1 cellular context compared by ENCODE assay signal in genomic region chr17:37541880-37542675, GRCh38.
TF ChIP-seq lines count a peak whose summit lies in the region.

No MANE protein-coding gene starts in this region.

TF ChIP-seq in H1, 55 proteins besides CTCF, POLR2A, EP300 and RAD21:
- TF ChIP-seq CTBP2 (IDR thresholded peaks at IDR 0.05; ENCODE audit: borderline replicate concordance, insufficient read depth, insufficient read length, low read length) (no peak), TAF1 (IDR thresholded peaks at IDR 0.05; ENCODE audit: low read depth, low read length) (no peak), NRF1 (IDR thresholded peaks at IDR 0.05; ENCODE audit: low read depth, low read length) (no peak), FOSL1 (IDR thresholded peaks at IDR 0.05; ENCODE audit: insufficient read depth, low read depth, low read length) (no peak), HDAC2 (IDR thresholded peaks at IDR 0.05; ENCODE audit: borderline replicate concordance in 1 of 2, low read depth in 2 of 2, low read length in 2 of 2) (no peak), TEAD4 (IDR thresholded peaks at IDR 0.05; ENCODE audit: low read depth, low read length) (no peak), CHD1 (IDR thresholded peaks at IDR 0.05; ENCODE audit: low read depth, low read length) (no peak), RBBP5 (IDR thresholded peaks at IDR 0.05; ENCODE audit: borderline replicate concordance, low read depth, low read length) (no peak), MAX (IDR thresholded peaks at IDR 0.05) (no peak), PHF8 (conservative IDR thresholded peaks at IDR 0.05; ENCODE audit: low read depth, low read length) (no peak), CHD2 (IDR thresholded peaks at IDR 0.05; ENCODE audit: low read length) (no peak), SP4 (IDR thresholded peaks at IDR 0.05; ENCODE audit: low read length) (no peak), TCF12 (IDR thresholded peaks at IDR 0.05; ENCODE audit: low read depth, low read length) (no peak), ATF3 (IDR thresholded peaks at IDR 0.05; ENCODE audit: insufficient read depth, low read depth, low read length) (peak; percentile 62; the same call in 1 of the 2 replicates), GABPA (IDR thresholded peaks at IDR 0.05; ENCODE audit: borderline replicate concordance, insufficient read depth, low read length) (no peak), SIRT6 (IDR thresholded peaks at IDR 0.05; ENCODE audit: low read length) (no peak), NANOG (IDR thresholded peaks at IDR 0.05; ENCODE audit: insufficient read depth, low read depth, low read length, poor library complexity, severe bottlenecking) (peak; percentile 6), CEBPB (IDR thresholded peaks at IDR 0.05; ENCODE audit: low read depth, low read length) (peak; percentile 93), CREB1 (IDR thresholded peaks at IDR 0.05) (no peak), ATF2 (IDR thresholded peaks at IDR 0.05; ENCODE audit: low read length) (no peak), GTF2F1 (IDR thresholded peaks at IDR 0.05; ENCODE audit: borderline replicate concordance, low read depth, low read length) (no peak), JUND (IDR thresholded peaks at IDR 0.05; ENCODE audit: low read length) (peak; percentile 78)
- TF ChIP-seq, protein P1, sequence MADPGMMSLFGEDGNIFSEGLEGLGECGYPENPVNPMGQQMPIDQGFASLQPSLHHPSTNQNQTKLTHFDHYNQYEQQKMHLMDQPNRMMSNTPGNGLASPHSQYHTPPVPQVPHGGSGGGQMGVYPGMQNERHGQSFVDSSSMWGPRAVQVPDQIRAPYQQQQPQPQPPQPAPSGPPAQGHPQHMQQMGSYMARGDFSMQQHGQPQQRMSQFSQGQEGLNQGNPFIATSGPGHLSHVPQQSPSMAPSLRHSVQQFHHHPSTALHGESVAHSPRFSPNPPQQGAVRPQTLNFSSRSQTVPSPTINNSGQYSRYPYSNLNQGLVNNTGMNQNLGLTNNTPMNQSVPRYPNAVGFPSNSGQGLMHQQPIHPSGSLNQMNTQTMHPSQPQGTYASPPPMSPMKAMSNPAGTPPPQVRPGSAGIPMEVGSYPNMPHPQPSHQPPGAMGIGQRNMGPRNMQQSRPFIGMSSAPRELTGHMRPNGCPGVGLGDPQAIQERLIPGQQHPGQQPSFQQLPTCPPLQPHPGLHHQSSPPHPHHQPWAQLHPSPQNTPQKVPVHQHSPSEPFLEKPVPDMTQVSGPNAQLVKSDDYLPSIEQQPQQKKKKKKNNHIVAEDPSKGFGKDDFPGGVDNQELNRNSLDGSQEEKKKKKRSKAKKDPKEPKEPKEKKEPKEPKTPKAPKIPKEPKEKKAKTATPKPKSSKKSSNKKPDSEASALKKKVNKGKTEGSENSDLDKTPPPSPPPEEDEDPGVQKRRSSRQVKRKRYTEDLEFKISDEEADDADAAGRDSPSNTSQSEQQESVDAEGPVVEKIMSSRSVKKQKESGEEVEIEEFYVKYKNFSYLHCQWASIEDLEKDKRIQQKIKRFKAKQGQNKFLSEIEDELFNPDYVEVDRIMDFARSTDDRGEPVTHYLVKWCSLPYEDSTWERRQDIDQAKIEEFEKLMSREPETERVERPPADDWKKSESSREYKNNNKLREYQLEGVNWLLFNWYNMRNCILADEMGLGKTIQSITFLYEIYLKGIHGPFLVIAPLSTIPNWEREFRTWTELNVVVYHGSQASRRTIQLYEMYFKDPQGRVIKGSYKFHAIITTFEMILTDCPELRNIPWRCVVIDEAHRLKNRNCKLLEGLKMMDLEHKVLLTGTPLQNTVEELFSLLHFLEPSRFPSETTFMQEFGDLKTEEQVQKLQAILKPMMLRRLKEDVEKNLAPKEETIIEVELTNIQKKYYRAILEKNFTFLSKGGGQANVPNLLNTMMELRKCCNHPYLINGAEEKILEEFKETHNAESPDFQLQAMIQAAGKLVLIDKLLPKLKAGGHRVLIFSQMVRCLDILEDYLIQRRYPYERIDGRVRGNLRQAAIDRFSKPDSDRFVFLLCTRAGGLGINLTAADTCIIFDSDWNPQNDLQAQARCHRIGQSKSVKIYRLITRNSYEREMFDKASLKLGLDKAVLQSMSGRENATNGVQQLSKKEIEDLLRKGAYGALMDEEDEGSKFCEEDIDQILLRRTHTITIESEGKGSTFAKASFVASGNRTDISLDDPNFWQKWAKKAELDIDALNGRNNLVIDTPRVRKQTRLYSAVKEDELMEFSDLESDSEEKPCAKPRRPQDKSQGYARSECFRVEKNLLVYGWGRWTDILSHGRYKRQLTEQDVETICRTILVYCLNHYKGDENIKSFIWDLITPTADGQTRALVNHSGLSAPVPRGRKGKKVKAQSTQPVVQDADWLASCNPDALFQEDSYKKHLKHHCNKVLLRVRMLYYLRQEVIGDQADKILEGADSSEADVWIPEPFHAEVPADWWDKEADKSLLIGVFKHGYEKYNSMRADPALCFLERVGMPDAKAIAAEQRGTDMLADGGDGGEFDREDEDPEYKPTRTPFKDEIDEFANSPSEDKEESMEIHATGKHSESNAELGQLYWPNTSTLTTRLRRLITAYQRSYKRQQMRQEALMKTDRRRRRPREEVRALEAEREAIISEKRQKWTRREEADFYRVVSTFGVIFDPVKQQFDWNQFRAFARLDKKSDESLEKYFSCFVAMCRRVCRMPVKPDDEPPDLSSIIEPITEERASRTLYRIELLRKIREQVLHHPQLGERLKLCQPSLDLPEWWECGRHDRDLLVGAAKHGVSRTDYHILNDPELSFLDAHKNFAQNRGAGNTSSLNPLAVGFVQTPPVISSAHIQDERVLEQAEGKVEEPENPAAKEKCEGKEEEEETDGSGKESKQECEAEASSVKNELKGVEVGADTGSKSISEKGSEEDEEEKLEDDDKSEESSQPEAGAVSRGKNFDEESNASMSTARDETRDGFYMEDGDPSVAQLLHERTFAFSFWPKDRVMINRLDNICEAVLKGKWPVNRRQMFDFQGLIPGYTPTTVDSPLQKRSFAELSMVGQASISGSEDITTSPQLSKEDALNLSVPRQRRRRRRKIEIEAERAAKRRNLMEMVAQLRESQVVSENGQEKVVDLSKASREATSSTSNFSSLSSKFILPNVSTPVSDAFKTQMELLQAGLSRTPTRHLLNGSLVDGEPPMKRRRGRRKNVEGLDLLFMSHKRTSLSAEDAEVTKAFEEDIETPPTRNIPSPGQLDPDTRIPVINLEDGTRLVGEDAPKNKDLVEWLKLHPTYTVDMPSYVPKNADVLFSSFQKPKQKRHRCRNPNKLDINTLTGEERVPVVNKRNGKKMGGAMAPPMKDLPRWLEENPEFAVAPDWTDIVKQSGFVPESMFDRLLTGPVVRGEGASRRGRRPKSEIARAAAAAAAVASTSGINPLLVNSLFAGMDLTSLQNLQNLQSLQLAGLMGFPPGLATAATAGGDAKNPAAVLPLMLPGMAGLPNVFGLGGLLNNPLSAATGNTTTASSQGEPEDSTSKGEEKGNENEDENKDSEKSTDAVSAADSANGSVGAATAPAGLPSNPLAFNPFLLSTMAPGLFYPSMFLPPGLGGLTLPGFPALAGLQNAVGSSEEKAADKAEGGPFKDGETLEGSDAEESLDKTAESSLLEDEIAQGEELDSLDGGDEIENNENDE (IDR thresholded peaks at IDR 0.05; ENCODE audit: insufficient replicate concordance, low read length) = no peak
